Comparison of ENCODE assay signal across 8 cellular contexts in the genomic region with DNA sequence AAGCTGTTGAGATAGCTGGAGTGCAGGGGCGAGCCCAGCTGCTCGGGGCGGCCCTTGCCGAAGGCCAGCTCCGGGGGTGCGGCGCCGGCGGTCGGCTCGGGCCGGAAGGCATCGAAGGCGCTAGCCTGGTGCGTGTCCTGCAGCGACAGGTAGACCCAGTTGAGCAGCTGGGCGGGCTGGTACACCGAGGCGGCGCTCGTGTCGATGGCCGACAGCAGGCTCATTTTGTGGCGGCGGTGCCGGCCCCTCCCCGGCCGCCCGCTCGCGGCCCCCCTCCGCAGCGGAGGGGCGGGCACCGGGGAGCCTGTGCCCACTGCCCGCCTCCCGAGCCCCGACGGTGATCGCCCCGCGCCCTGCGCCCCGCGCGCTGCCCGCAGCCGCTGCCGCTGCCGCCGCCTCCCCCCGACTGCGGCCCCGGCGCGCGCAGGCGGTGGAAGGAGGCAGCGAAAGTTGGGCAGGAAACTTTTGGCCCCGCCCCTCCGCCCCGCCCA. TPM values are rescaled to one million over a fixed set of nuclear protein-coding genes. Genes with fewer than 3 reads are reported as not detected.
DNase-seq lines count a peak whose midpoint lies in the region; ATAC-seq lines count a peak whose summit lies in the region.

A gene (minus strand): TSS at position 408 of the 491 bp plus-strand sequence. CDS start 184 bp downstream, at position 224.

- peak within 1 kb of the TSS; percentile 80 for H3K27ac Mint-ChIP-seq in activated naive CD8-positive, alpha-beta T cell treated with anti-CD3 and anti-CD28 coated beads, Interleukin-2, amount 10 ng/mL, durations not matched to agents 7 days and 5 days

- intact Hi-C loops in sciatic nerve (cut with DNase I) = no loop called here

- ATAC-seq in GM21825 (IDR thresholded peaks at IDR 0.05; ENCODE audit: unreplicated experiment) = peak; percentile 32
- peak; percentile 41 for ATAC-seq in activated naive CD8-positive, alpha-beta T cell treated with anti-CD3 and anti-CD28 coated beads, Interleukin-2, amount 10 ng/mL, durations not matched to agents 7 days and 5 days (ENCODE audit: low read depth)
- no peak for ATAC-seq in sciatic nerve

- POLR2A ChIA-PET in activated naive CD8-positive, alpha-beta T cell treated with anti-CD3 and anti-CD28 coated beads, Interleukin-2, amount 10 ng/mL, durations not matched to agents 7 days and 5 days (lab: Charles Lee) = interaction anchor here (1.0 to 1.9 kb wide), 4 partner anchors 10 to 122 kb away, joined by 3 to 5 read pairs (median 4); no protein-coding TSS in a partner anchor

- H3K9me3 Mint-ChIP-seq in activated naive CD8-positive, alpha-beta T cell treated with anti-CD3 and anti-CD28 coated beads, Interleukin-2, amount 10 ng/mL, durations not matched to agents 7 days and 5 days = no peaks in the 10 kb centered on the region

- H3K4me3 Mint-ChIP-seq in activated naive CD8-positive, alpha-beta T cell treated with anti-CD3 and anti-CD28 coated beads, Interleukin-2, amount 10 ng/mL, durations not matched to agents 7 days and 5 days = peak within 1 kb of the TSS; percentile 91

- H3K27me3 Mint-ChIP-seq in activated naive CD8-positive, alpha-beta T cell treated with anti-CD3 and anti-CD28 coated beads, Interleukin-2, amount 10 ng/mL, durations not matched to agents 7 days and 5 days = peaks cover 29% of the 10 kb centered on the region

- peak within 1 kb of the TSS; percentile 51 for H3K4me3 ChIP-seq in Jurkat, Clone E6-1 (ENCODE audit: low read length)

- DNase-seq in NCI-H2196 (lab: John Stamatoyannopoulos, UW; ENCODE audit: unreplicated experiment) = peak; percentile 57
- no peak for DNase-seq in NCI-H2196 treated with DMSO at 0.1 percent for 48 hours (lab: John Stamatoyannopoulos, UW; ENCODE audit: unreplicated experiment)
- DNase-seq in Jurkat, Clone E6-1 (ENCODE audit: low read depth, low spot score) = no peak
- no peak for DNase-seq in activated naive CD8-positive, alpha-beta T cell treated with anti-CD3 and anti-CD28 coated beads, Interleukin-2, amount 10 ng/mL, durations not matched to agents 7 days and 5 days
- peak; percentile 47 for DNase-seq in hepatic stellate cell (ENCODE audit: low spot score)
- DNase-seq in sciatic nerve (ENCODE audit: low spot score) = no peak
- no peak for DNase-seq in DMS79 treated with DMSO at 0.1 percent for 48 hours (lab: John Stamatoyannopoulos, UW)

- H3K36me3 Mint-ChIP-seq in activated naive CD8-positive, alpha-beta T cell treated with anti-CD3 and anti-CD28 coated beads, Interleukin-2, amount 10 ng/mL, durations not matched to agents 7 days and 5 days = no peaks in the 10 kb centered on the region

- peaks cover 20% of the 10 kb centered on the region for H3K4me1 Mint-ChIP-seq in activated naive CD8-positive, alpha-beta T cell treated with anti-CD3 and anti-CD28 coated beads, Interleukin-2, amount 10 ng/mL, durations not matched to agents 7 days and 5 days

RNA-seq across cellular contexts. Expression of the gene that starts here (rescaled TPM):
- 2.0 TPM for polyA plus RNA-seq in Jurkat, Clone E6-1 (2012; ENCODE audit: insufficient read depth, insufficient read length)
- 1 to 10 TPM; 2.4 to 3.2 TPM for total RNA-seq in activated naive CD8-positive, alpha-beta T cell treated with anti-CD3 and anti-CD28 coated beads, Interleukin-2, amount 10 ng/mL, durations not matched to agents 7 days and 5 days
- 150 TPM for total RNA-seq in sciatic nerve

Comparison
In these comparisons a context has a peak if more than half of its experiments do, and no peak if none do; other contexts are left out.
1. RNA of the gene that starts here (total RNA-seq): 150 TPM in sciatic nerve (single experiment); 2.4 to 3.2 TPM in activated naive CD8-positive, alpha-beta T cell treated with anti-CD3 and anti-CD28 coated beads, Interleukin-2, amount 10 ng/mL, durations not matched to agents 7 days and 5 days; every median in the first group is over 10 times any median in the second.
2. DNase-seq: peak in NCI-H2196 (single experiment) and hepatic stellate cell (single experiment); none in NCI-H2196 treated with DMSO at 0.1 percent for 48 hours (single experiment), Jurkat, Clone E6-1 (single experiment), activated naive CD8-positive, alpha-beta T cell treated with anti-CD3 and anti-CD28 coated beads, Interleukin-2, amount 10 ng/mL, durations not matched to agents 7 days and 5 days (single experiment), sciatic nerve (single experiment) and DMS79 treated with DMSO at 0.1 percent for 48 hours (single experiment).